ENCODE assay signal across 8 cellular contexts in the genomic region with DNA sequence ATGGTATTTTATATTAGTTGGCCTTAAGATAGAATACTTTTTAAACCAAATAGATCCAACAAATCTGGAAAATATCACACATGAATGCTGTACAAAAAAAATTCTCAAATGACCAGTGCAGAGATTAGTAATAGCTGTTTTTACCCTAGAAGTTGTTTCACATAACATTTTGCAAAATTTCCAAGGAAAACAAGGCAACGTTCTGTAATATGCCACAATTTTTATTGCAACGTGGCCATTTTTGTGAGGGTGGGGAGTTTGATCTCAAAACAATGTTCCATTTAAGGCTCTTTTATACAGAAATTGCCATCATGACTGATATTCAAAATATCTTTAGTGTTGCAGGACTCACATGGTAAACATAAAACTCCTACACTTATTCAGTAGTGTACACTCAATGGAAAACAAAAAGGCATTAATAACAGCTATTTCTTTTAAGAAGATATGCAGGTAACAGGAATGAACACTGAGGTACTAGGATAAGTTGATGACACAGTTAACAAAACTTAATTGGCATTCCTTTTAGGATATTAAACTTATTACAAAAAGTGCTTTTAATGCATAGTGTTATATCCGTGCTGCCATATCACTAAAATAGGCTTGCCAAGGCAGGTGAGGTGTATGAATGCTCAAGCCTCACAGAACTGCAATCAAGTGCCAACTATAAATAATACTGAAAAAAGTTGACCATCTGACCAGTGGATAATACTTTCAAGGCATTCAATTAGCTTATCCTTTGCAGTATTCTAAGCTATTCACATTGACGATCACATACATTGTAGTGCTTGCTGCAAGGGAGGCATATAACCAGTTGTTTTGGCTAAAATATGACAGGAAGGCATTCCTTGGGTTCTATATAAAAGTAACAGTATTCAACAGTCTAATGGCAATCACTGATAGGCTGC. TPM values are rescaled to one million over a fixed set of nuclear protein-coding genes. Genes with fewer than 3 reads are reported as not detected.
DNase-seq lines count a peak whose midpoint lies in the region; ATAC-seq and TF ChIP-seq lines count a peak whose summit lies in the region.
"Had no signal": no experiment of that assay in that cellular context is flagged by ENCODE, and none has a peak within 500 bp of the region (broad histone marks: within the 10 kb centered on the region; RNA-seq: fewer than 3 reads in every experiment).

No MANE protein-coding gene starts in this region.

- BruUV-seq in HCT116 (replicated peaks; lab: Mats Ljungman, UMichigan), result no TSS peak

- H3K4me2 ChIP-seq in HCT116 (ENCODE audit: low read length), result peak overlapping the region; percentile 30; the same call in 1 of the 2 replicates

- no peak overlapping the region for H2AFZ ChIP-seq in HCT116 (ENCODE audit: low read depth, low read length, poor library complexity, severe bottlenecking)

- H4K20me1 ChIP-seq in HCT116 (ENCODE audit: insufficient read depth), result no peaks in the 10 kb centered on the region

- H3K27ac Mint-ChIP-seq in stimulated activated naive CD8-positive, alpha-beta T cell treated with anti-CD3 and anti-CD28 coated beads, Interleukin-15, amount 100 ng/mL, for 72 hours, result no peak overlapping the region
- H3K27ac Mint-ChIP-seq: activated CD8-positive, alpha-beta T cell treated with anti-CD3 and anti-CD28 coated beads for 36 hours had no signal

- no peak for TF ChIP-seq CTCF in HCT116 (IDR thresholded peaks at IDR 0.05 in 2 of 3, conservative IDR thresholded peaks at IDR 0.05 in 1 of 3; ENCODE audit: borderline replicate concordance in 1 of 3, insufficient read depth in 1 of 3, low read depth in 2 of 3, low read length in 2 of 3)

- no peaks in the 10 kb centered on the region for H3K27me3 ChIP-seq in HCT116 (ENCODE audit: insufficient read depth, low read length)

- no peak for DNase-seq in HCT116 (ENCODE audit: low read depth, low spot score)
- peak; percentile 36 for DNase-seq in medulla oblongata (ENCODE audit: extremely low spot score)
- DNase-seq in superior temporal gyrus (ENCODE audit: extremely low spot score), result peak; percentile 56
- DNase-seq in stimulated activated naive CD8-positive, alpha-beta T cell treated with anti-CD3 and anti-CD28 coated beads, Interleukin-15, amount 100 ng/mL, for 72 hours, result no peak
- DNase-seq in stimulated activated naive CD4-positive, alpha-beta T cell (lab: John Stamatoyannopoulos, UW), result no peak
- DNase-seq: activated CD8-positive, alpha-beta T cell treated with anti-CD3 and anti-CD28 coated beads for 36 hours had no signal

- peaks cover 29% of the 10 kb centered on the region for H3K79me2 ChIP-seq in HCT116 (ENCODE audit: insufficient read depth, low read length)

- no peaks in the 10 kb centered on the region for H3K9me3 ChIP-seq in HCT116 (ENCODE audit: control insufficient read depth in 1 of 2, insufficient read depth in 1 of 2, low read depth in 1 of 2, low read length in 2 of 2)

- no peaks in the 10 kb centered on the region for H3K9me2 ChIP-seq in HCT116 (ENCODE audit: insufficient read depth)

- peaks cover 15 to 36% of the 10 kb centered on the region in 2 experiments for H3K4me1 ChIP-seq in HCT116 (ENCODE audit: control insufficient read depth in 1 of 2, insufficient read depth in 2 of 2, low read length in 2 of 2)

- TF ChIP-seq RAD21 in HCT116 (IDR thresholded peaks at IDR 0.05; ENCODE audit: low read depth), result no peak

- peaks cover 3% of the 10 kb centered on the region for H3K27me3 Mint-ChIP-seq in stimulated activated naive CD8-positive, alpha-beta T cell treated with anti-CD3 and anti-CD28 coated beads, Interleukin-15, amount 100 ng/mL, for 72 hours
- H3K27me3 Mint-ChIP-seq: activated CD8-positive, alpha-beta T cell treated with anti-CD3 and anti-CD28 coated beads for 36 hours had no signal

- H3K9ac ChIP-seq in HCT116 (ENCODE audit: low read length), result no peak overlapping the region; the same call in 1 of the 2 replicates

- no peak for ATAC-seq in HCT116
- no peak for ATAC-seq in stimulated activated naive CD8-positive, alpha-beta T cell treated with anti-CD3 and anti-CD28 coated beads, Interleukin-15, amount 100 ng/mL, for 72 hours
- ATAC-seq in GM19328 (IDR thresholded peaks at IDR 0.05; ENCODE audit: unreplicated experiment), result no peak
- ATAC-seq: activated CD8-positive, alpha-beta T cell treated with anti-CD3 and anti-CD28 coated beads for 36 hours had no signal

- POLR2A ChIA-PET in HCT116 (lab: Charles Lee), result interaction anchor here (0.6 to 3.5 kb wide), 3 partner anchors 8 to 111 kb away, joined by 3 to 14 read pairs (median 3); no protein-coding TSS in a partner anchor

- peaks cover 4 to 11% of the 10 kb centered on the region in 2 experiments; a peak in 2 of 4 replicates for H3K36me3 ChIP-seq in HCT116 (ENCODE audit: control insufficient read depth in 1 of 2, insufficient read depth in 2 of 2, low read length in 2 of 2)

- TF ChIP-seq POLR2A in HCT116 (IDR thresholded peaks at IDR 0.05; ENCODE audit: borderline replicate concordance, extremely low read depth, insufficient read depth, insufficient read length), result no peak

- RAD21 ChIA-PET in HCT116 (lab: Charles Lee; ENCODE audit: low non-redundant PET in 1 of 2, low total read pairs in 2 of 2, uncharacterized antibody in 2 of 2, unreplicated experiment in 2 of 2), result no interaction called here

- no peaks in the 10 kb centered on the region for H3K9me3 Mint-ChIP-seq in stimulated activated naive CD8-positive, alpha-beta T cell treated with anti-CD3 and anti-CD28 coated beads, Interleukin-15, amount 100 ng/mL, for 72 hours
- H3K9me3 Mint-ChIP-seq: activated CD8-positive, alpha-beta T cell treated with anti-CD3 and anti-CD28 coated beads for 36 hours had no signal

- no peak overlapping the region for H3K4me3 ChIP-seq in HCT116 (replicated peaks in 1 of 2; ENCODE audit: low read depth in 1 of 2, low read length in 2 of 2)

- H3K4me3 Mint-ChIP-seq in stimulated activated naive CD8-positive, alpha-beta T cell treated with anti-CD3 and anti-CD28 coated beads, Interleukin-15, amount 100 ng/mL, for 72 hours, result no peak overlapping the region

- H3K27ac ChIP-seq in HCT116 (ENCODE audit: low read depth, low read length), result no peak overlapping the region
- H3K27ac ChIP-seq in angular gyrus (ENCODE audit: low read depth, low read length), result peak overlapping the region; percentile 18

- CTCF ChIA-PET in HCT116 (lab: Charles Lee), result interaction anchor here (1.6 kb wide), 1 partner anchor 11 kb away, joined by 6 read pairs; no protein-coding TSS in a partner anchor

- H3K4me1 Mint-ChIP-seq in stimulated activated naive CD8-positive, alpha-beta T cell treated with anti-CD3 and anti-CD28 coated beads, Interleukin-15, amount 100 ng/mL, for 72 hours, result peaks cover 19% of the 10 kb centered on the region

- intact Hi-C loops in HCT116 (cut with micrococcal nuclease), result no loop called here

TF ChIP-seq in HCT116, 20 proteins besides CTCF, POLR2A, EP300 and RAD21:
- TF ChIP-seq TCF7L2 (IDR thresholded peaks at IDR 0.05; ENCODE audit: borderline replicate concordance, extremely low read depth, insufficient read depth, insufficient read length), result no peak
- TF ChIP-seq EGR1 (IDR thresholded peaks at IDR 0.05; ENCODE audit: low read depth), result no peak
- TF ChIP-seq ELF1 (IDR thresholded peaks at IDR 0.05; ENCODE audit: borderline replicate concordance, low read depth), result no peak
- no peak for TF ChIP-seq ATF3 (IDR thresholded peaks at IDR 0.05)
- no peak for TF ChIP-seq SP1 (IDR thresholded peaks at IDR 0.05; ENCODE audit: low read depth)
- no peak for TF ChIP-seq POLR2AphosphoS5 (IDR thresholded peaks at IDR 0.05; ENCODE audit: low read depth, low read length)
- TF ChIP-seq SRF (IDR thresholded peaks at IDR 0.05; ENCODE audit: low read depth), result no peak
- no peak for TF ChIP-seq JUND (IDR thresholded peaks at IDR 0.05)
- TF ChIP-seq MAX (IDR thresholded peaks at IDR 0.05), result no peak
- TF ChIP-seq YY1 (IDR thresholded peaks at IDR 0.05; ENCODE audit: extremely low read depth, insufficient replicate concordance, low read depth, low read length), result no peak
- TF ChIP-seq EZH2phosphoT487 (IDR thresholded peaks at IDR 0.05; ENCODE audit: borderline replicate concordance), result no peak
- TF ChIP-seq SIN3A (IDR thresholded peaks at IDR 0.05; ENCODE audit: low read depth), result no peak
- TF ChIP-seq EZH2 (IDR thresholded peaks at IDR 0.05), result no peak

RNA-seq across cellular contexts. Expression of gene CFL2, which starts 2.3 kb away (rescaled TPM):
- 55.2 TPM for total RNA-seq in HCT116 (2021; ENCODE audit: unreplicated experiment)
- 12.8 and 20.3 TPM in 2 replicates for polyA plus RNA-seq in HCT116 (2012)

Comparison
In these comparisons a context has a peak if more than half of its experiments do, and no peak if none do; other contexts are left out.
1. DNase-seq: peak in medulla oblongata (single experiment) and superior temporal gyrus (single experiment); none in HCT116 (single experiment), stimulated activated naive CD8-positive, alpha-beta T cell treated with anti-CD3 and anti-CD28 coated beads, Interleukin-15, amount 100 ng/mL, for 72 hours (0 of 2) and stimulated activated naive CD4-positive, alpha-beta T cell (0 of 6).